Comparison of ENCODE assay signal across 23 cellular contexts in the genomic region with DNA sequence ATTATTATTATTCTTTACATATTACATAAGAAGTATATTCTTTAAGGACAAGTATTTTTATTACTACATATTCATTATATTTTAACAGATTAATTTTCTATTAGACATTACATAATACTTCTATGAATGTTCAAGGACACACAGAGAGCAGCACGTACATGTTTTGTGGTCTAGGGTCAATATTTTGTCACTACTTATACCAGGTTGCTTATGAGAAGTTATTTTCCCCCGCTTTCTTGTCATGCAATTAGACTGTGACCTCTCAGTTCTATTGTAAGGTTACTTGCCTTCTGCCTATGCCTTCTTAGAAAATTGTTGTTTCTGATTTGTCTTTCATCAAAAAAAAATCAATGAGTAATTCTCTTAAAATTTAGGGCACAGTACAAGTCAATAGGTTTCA. TPM values are rescaled to one million over a fixed set of nuclear protein-coding genes. Genes with fewer than 3 reads are reported as not detected.
"Had no signal": no experiment of that assay in that cellular context is flagged by ENCODE, and none has a peak within 500 bp of the region (broad histone marks: within the 10 kb centered on the region; RNA-seq: fewer than 3 reads in every experiment).

No MANE protein-coding gene starts in this region.

- H3K9me3 ChIP-seq: esophagus muscularis mucosa, gastrocnemius medialis, heart right ventricle, left lung, lower lobe of right lung, mucosa of descending colon had no signal

- H3K4me1 ChIP-seq: foreskin keratinocyte, gastrocnemius medialis, heart right ventricle, left lung, lower lobe of right lung had no signal

- FAIRE-seq: endothelial cell of umbilical vein, islet of Langerhans, keratinocyte had no signal

- H3K27me3 ChIP-seq: dorsolateral prefrontal cortex, esophagus muscularis mucosa, foreskin keratinocyte, gastrocnemius medialis, heart right ventricle, left lung had no signal

- H3K4me3 ChIP-seq: coronary artery, dorsolateral prefrontal cortex, esophagus muscularis mucosa, gastrocnemius medialis, heart right ventricle, left lung, lower lobe of right lung, mucosa of descending colon had no signal

- H3K36me3 ChIP-seq: esophagus muscularis mucosa, gastrocnemius medialis, heart right ventricle, left lung, lower lobe of right lung had no signal

- ATAC-seq: foreskin keratinocyte; gastrocnemius medialis; heart right ventricle; left cardiac atrium; left lung; left ventricle myocardium superior; lower lobe of right lung; mucosa of descending colon; naive thymus-derived CD8-positive, alpha-beta T cell had no signal

- H3K27ac ChIP-seq: coronary artery, dorsolateral prefrontal cortex, esophagus muscularis mucosa, foreskin keratinocyte, gastrocnemius medialis, heart right ventricle, left lung, lower lobe of right lung had no signal

- DNase-seq: dermis blood vessel endothelial cell; dorsolateral prefrontal cortex; effector CD4-positive, alpha-beta T cell; effector memory CD4-positive, alpha-beta T cell; foreskin keratinocyte; gastrocnemius medialis; glutamatergic neuron; head of caudate nucleus; heart right ventricle; hippocampal formation; left cardiac atrium; left lung; left ventricle myocardium superior; lower lobe of right lung; mesenchymal stem cell; mucosa of descending colon; naive B cell; naive thymus-derived CD8-positive, alpha-beta T cell had no signal

RNA-seq across cellular contexts. Expression of gene BCHE, which starts 21.5 kb away (rescaled TPM):
- total RNA-seq: naive thymus-derived CD8-positive, alpha-beta T cell had no signal
- polyA plus RNA-seq: naive thymus-derived CD8-positive, alpha-beta T cell had no signal
